ENCODE assay signal across 21 cellular contexts in the genomic region with DNA sequence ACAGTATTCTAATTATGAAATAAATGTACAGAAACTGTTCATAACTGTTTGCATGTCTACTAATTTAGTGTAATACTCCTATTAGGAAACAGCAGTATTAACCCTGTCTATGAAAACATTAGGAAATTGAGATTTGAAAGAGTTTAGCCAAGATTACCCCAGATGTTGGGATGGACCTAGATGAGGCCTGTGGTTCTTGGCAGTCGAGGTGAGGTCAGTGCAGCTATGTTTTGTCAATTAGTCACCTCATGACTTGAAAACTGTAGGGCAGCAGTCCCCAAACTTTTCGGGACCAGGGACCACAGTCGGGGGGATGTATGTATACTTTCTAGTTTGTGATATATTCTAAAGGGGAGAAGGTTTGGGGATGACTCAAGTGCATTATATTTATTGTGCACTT. TPM values are rescaled to one million over a fixed set of nuclear protein-coding genes. Genes with fewer than 3 reads are reported as not detected.
DNase-seq lines count a peak whose midpoint lies in the region; ATAC-seq, FAIRE-seq and TF ChIP-seq lines count a peak whose summit lies in the region.
"Had no signal": no experiment of that assay in that cellular context is flagged by ENCODE, and none has a peak within 500 bp of the region (broad histone marks: within the 10 kb centered on the region; RNA-seq: fewer than 3 reads in every experiment).

No MANE protein-coding gene starts in this region.

- no peaks in the 10 kb centered on the region for H3K9me2 ChIP-seq in PC-3 (replicated peaks; ENCODE audit: low read length)

- no peak for ATAC-seq in activated CD8-positive, alpha-beta T cell treated with anti-CD3 and anti-CD28 coated beads, Interleukin-2, amount 10 ng/mL, durations not matched to agents 7 days and 5 days
- ATAC-seq in PC-3: no peak
- ATAC-seq: left lobe of liver, pancreas had no signal

- no peaks in the 10 kb centered on the region for H3K27me3 Mint-ChIP-seq in CD4-positive, alpha-beta memory T cell
- H3K27me3 Mint-ChIP-seq in activated CD8-positive, alpha-beta T cell treated with anti-CD3 and anti-CD28 coated beads, Interleukin-2, amount 10 ng/mL, durations not matched to agents 7 days and 5 days (ENCODE audit: low read depth): no peaks in the 10 kb centered on the region
- peaks cover 3 to 8% (median 6%) of the 10 kb centered on the region in 3 donors for H3K27me3 Mint-ChIP-seq in immature natural killer cell (ENCODE audit: low read depth in 3 of 3)

- no peaks in the 10 kb centered on the region for H3K9me3 ChIP-seq in CD4-positive, alpha-beta memory T cell (ENCODE audit: control insufficient read depth in 1 of 2, low read length in 2 of 2)
- H3K9me3 ChIP-seq in PC-3 (ENCODE audit: low read length): no peaks in the 10 kb centered on the region
- H3K9me3 ChIP-seq: pancreas, tibial artery had no signal

- intact Hi-C loops in CD4-positive, alpha-beta memory T cell (cut with micrococcal nuclease): no loop called here
- intact Hi-C loops in PC-3 (cut with micrococcal nuclease): no loop called here

- POLR2A ChIA-PET in CD4-positive, alpha-beta memory T cell (lab: Charles Lee; ENCODE audit: partially characterized antibody): interaction anchor here (1.0 to 7.8 kb wide), 3 partner anchors 20 to 47 kb away, joined by 3 to 110 read pairs (median 4); no protein-coding TSS in a partner anchor
- POLR2A ChIA-PET in activated CD8-positive, alpha-beta T cell treated with anti-CD3 and anti-CD28 coated beads, Interleukin-2, amount 10 ng/mL, durations not matched to agents 7 days and 5 days (lab: Charles Lee): interaction anchor here (0.6 kb wide), 1 partner anchor 72 kb away, joined by 3 read pairs; no protein-coding TSS in a partner anchor
- POLR2A ChIA-PET in PC-3 (lab: Charles Lee; ENCODE audit: unreplicated experiment): no interaction called here

- no peak overlapping the region for H3K4me2 ChIP-seq in PC-3 (ENCODE audit: low read length)
- H3K4me2 ChIP-seq: KMS-11 had no signal

- H3K36me3 ChIP-seq in CD4-positive, alpha-beta memory T cell (ENCODE audit: insufficient read depth, low read length): no peaks in the 10 kb centered on the region
- H3K36me3 ChIP-seq in PC-3 (ENCODE audit: low read depth, low read length): no peaks in the 10 kb centered on the region
- H3K36me3 ChIP-seq: pancreas, tibial artery had no signal

- CTCF ChIA-PET in CD4-positive, alpha-beta memory T cell (lab: Charles Lee; ENCODE audit: partially characterized antibody): interaction anchor here (0.7 to 2.0 kb wide), 4 partner anchors 18 to 135 kb away, joined by 3 to 4 read pairs (median 3); no protein-coding TSS in a partner anchor
- CTCF ChIA-PET in activated CD8-positive, alpha-beta T cell treated with anti-CD3 and anti-CD28 coated beads, Interleukin-2, amount 10 ng/mL, durations not matched to agents 7 days and 5 days (lab: Charles Lee): interaction anchor here (1.3 to 3.0 kb wide), 4 partner anchors 21 to 220 kb away, joined by 3 to 24 read pairs (median 6); partner anchors contain the start of gene LIX1
- CTCF ChIA-PET in PC-3 (lab: Charles Lee): no interaction called here

- peaks cover 13 to 20% of the 10 kb centered on the region in 2 donors for H3K36me3 Mint-ChIP-seq in CD4-positive, alpha-beta memory T cell
- peaks cover 49% of the 10 kb centered on the region for H3K36me3 Mint-ChIP-seq in activated CD8-positive, alpha-beta T cell treated with anti-CD3 and anti-CD28 coated beads, Interleukin-2, amount 10 ng/mL, durations not matched to agents 7 days and 5 days (ENCODE audit: low read depth)
- peaks cover 0 to 7% (median 5%) of the 10 kb centered on the region in 3 donors for H3K36me3 Mint-ChIP-seq in immature natural killer cell

- H3K4me1 ChIP-seq in CD4-positive, alpha-beta memory T cell (ENCODE audit: insufficient read depth, low read length): peaks cover 75% of the 10 kb centered on the region
- H3K4me1 ChIP-seq in PC-3 (ENCODE audit: insufficient read depth, low read length): peaks cover 23% of the 10 kb centered on the region; the same call in 1 of the 2 replicates

- H3F3A ChIP-seq in PC-3 (ENCODE audit: low read length, unreplicated experiment): no peaks in the 10 kb centered on the region

- H3K27ac ChIP-seq in CD4-positive, alpha-beta memory T cell (ENCODE audit: low read depth, low read length): no peak overlapping the region
- no peak overlapping the region for H3K27ac ChIP-seq in PC-3 (ENCODE audit: low read length)
- H3K27ac ChIP-seq: HL-60, KMS-11, pancreas, tibial artery had no signal

- no peaks in the 10 kb centered on the region for H3K27me3 ChIP-seq in CD4-positive, alpha-beta memory T cell (ENCODE audit: insufficient read depth, low read length)
- no peaks in the 10 kb centered on the region for H3K27me3 ChIP-seq in PC-3 (ENCODE audit: low read length)
- H3K27me3 ChIP-seq: pancreas, tibial artery had no signal

- TF ChIP-seq CTCF in PC-3 (conservative IDR thresholded peaks at IDR 0.05; ENCODE audit: low read depth, low read length): no peak

- H3K4me1 Mint-ChIP-seq in CD4-positive, alpha-beta memory T cell: peaks cover 47 to 76% (median 64%) of the 10 kb centered on the region in 4 donors
- peaks cover 58% of the 10 kb centered on the region for H3K4me1 Mint-ChIP-seq in activated CD8-positive, alpha-beta T cell treated with anti-CD3 and anti-CD28 coated beads, Interleukin-2, amount 10 ng/mL, durations not matched to agents 7 days and 5 days (ENCODE audit: low read depth)
- peaks cover 80 to 90% of the 10 kb centered on the region in 2 donors for H3K4me1 Mint-ChIP-seq in immature natural killer cell

- H3K27ac Mint-ChIP-seq in CD4-positive, alpha-beta memory T cell: peak overlapping the region; percentile 2 to 85 (median 42)
- H3K27ac Mint-ChIP-seq in activated CD8-positive, alpha-beta T cell treated with anti-CD3 and anti-CD28 coated beads, Interleukin-2, amount 10 ng/mL, durations not matched to agents 7 days and 5 days: no peak overlapping the region
- H3K27ac Mint-ChIP-seq in immature natural killer cell: peak overlapping the region; percentile 74 to 93 (median 82)

- BruUV-seq in PC-3 (replicated peaks; lab: Mats Ljungman, UMichigan): no TSS peak

- no peak for DNase-seq in CD4-positive, alpha-beta memory T cell
- DNase-seq in H54 (ENCODE audit: insufficient read length, low spot score) (peak; percentile 7), immature natural killer cell (no peak), CD1c-positive myeloid dendritic cell (ENCODE audit: extremely low spot score) (no peak), NCI-H1436 (lab: John Stamatoyannopoulos, UW) (no peak), retina (no peak), PC-3 (no peak)
- DNase-seq in activated CD8-positive, alpha-beta T cell treated with anti-CD3 and anti-CD28 coated beads, Interleukin-2, amount 10 ng/mL, durations not matched to agents 7 days and 5 days: no peak
- DNase-seq: activated CD4-positive, alpha-beta T cell treated with anti-CD3 and anti-CD28 coated beads for 4 hours; cerebellar nuclear complex; NCI-H1417 treated with DMSO at 0.1 percent for 48 hours; pancreas; stimulated activated CD4-positive, alpha-beta T cell treated with anti-CD3 and anti-CD28 coated beads, Interleukin-4, amount 100 ng/mL, for 24 hours; stimulated activated CD8-positive, alpha-beta memory T cell treated with anti-CD3 and anti-CD28 coated beads, Interleukin-4, amount 100 ng/mL, for 48 hours; T-helper 9 cell; tibial artery had no signal

- no peak for TF ChIP-seq POLR2A in H54 (IDR thresholded peaks at IDR 0.05; ENCODE audit: low read depth, low read length)

- H3K4me3 ChIP-seq in CD4-positive, alpha-beta memory T cell (ENCODE audit: low read length in 2 of 2): no peak overlapping the region
- no peak overlapping the region for H3K4me3 ChIP-seq in PC-3 (ENCODE audit: low read length)
- H3K4me3 ChIP-seq: pancreas, skin epidermis, tibial artery had no signal

- no peak overlapping the region for H2AFZ ChIP-seq in PC-3 (ENCODE audit: low read length)

- peaks cover 0 to 2% (median 0%) of the 10 kb centered on the region in 8 donors for H3K9me3 Mint-ChIP-seq in CD4-positive, alpha-beta memory T cell
- H3K9me3 Mint-ChIP-seq in activated CD8-positive, alpha-beta T cell treated with anti-CD3 and anti-CD28 coated beads, Interleukin-2, amount 10 ng/mL, durations not matched to agents 7 days and 5 days (ENCODE audit: insufficient read depth): no peaks in the 10 kb centered on the region
- H3K9me3 Mint-ChIP-seq in immature natural killer cell: no peaks in the 10 kb centered on the region

- H3K4me3 Mint-ChIP-seq in CD4-positive, alpha-beta memory T cell: peak overlapping the region in 5 of 8 donors; percentile 37 to 59 (median 52)
- H3K4me3 Mint-ChIP-seq in activated CD8-positive, alpha-beta T cell treated with anti-CD3 and anti-CD28 coated beads, Interleukin-2, amount 10 ng/mL, durations not matched to agents 7 days and 5 days: peak overlapping the region; percentile 46
- peak overlapping the region in 4 of 5 donors; percentile 10 to 59 (median 17) for H3K4me3 Mint-ChIP-seq in immature natural killer cell

- H3K79me2 ChIP-seq in PC-3 (ENCODE audit: low read length): peaks cover 67% of the 10 kb centered on the region

- H4K20me1 ChIP-seq in PC-3 (ENCODE audit: low read length): no peaks in the 10 kb centered on the region

- H3K9ac ChIP-seq in PC-3 (ENCODE audit: low read length): no peak overlapping the region
- H3K9ac ChIP-seq: KMS-11 had no signal

- no peak for FAIRE-seq in H54 (lab: Jason Lieb, UNC)
- FAIRE-seq: frontal cortex, pancreas had no signal

RNA-seq across cellular contexts. Expression of gene LNPEP, which starts 4.7 kb away (rescaled TPM):
- total RNA-seq in CD4-positive, alpha-beta memory T cell: 10 to 100 TPM; 92.5 to 97.3 TPM
- polyA plus RNA-seq in CD4-positive, alpha-beta memory T cell: 10 to 100 TPM; 23.5 to 38.6 TPM
- 10 to 100 TPM; 85.9 to 90.1 TPM for total RNA-seq in activated CD8-positive, alpha-beta T cell treated with anti-CD3 and anti-CD28 coated beads, Interleukin-2, amount 10 ng/mL, durations not matched to agents 7 days and 5 days
- 10 to 100 TPM; 33.2 to 80.4 (median 39.9) TPM for polyA plus RNA-seq in immature natural killer cell
- 11.1 and 20.2 TPM in 2 replicates for total RNA-seq in PC-3 (2014; rRNA removed)
